In genomic region chr15:65610871-65611718, GRCh38 we compare ENCODE assay signal across 8 cellular contexts. TPM values are rescaled to one million over a fixed set of nuclear protein-coding genes. Genes with fewer than 3 reads are reported as not detected.
DNase-seq lines count a peak whose midpoint lies in the region; ATAC-seq and TF ChIP-seq lines count a peak whose summit lies in the region.

Gene INTS14, minus strand, starts transcription at chr15:65611131. Its CDS starts 3,751 bp downstream, at chr15:65607380.

- H3K4me2 ChIP-seq in SK-N-SH = peak within 1 kb of the TSS; percentile 96

- no peaks in the 10 kb centered on the region for H3K9me3 ChIP-seq in SK-N-SH
- H3K9me3 ChIP-seq in suprapubic skin = no peaks in the 10 kb centered on the region

- H3K27ac ChIP-seq in SK-N-SH (ENCODE audit: low read depth in 2 of 2, low read length in 1 of 2) = peak within 1 kb of the TSS; percentile 83 to 93
- peak within 1 kb of the TSS; percentile 94 for H3K27ac ChIP-seq in suprapubic skin

- peak in 1 of 2 donors; percentile 69 for TF ChIP-seq POLR2A in suprapubic skin (IDR thresholded peaks at IDR 0.05)

- H3K4me3 ChIP-seq in SK-N-SH (ENCODE audit: low read depth in 2 of 2, low read length in 1 of 2) = peak within 1 kb of the TSS; percentile 77 to 99
- H3K4me3 ChIP-seq in suprapubic skin = peak within 1 kb of the TSS; percentile 71

- peak; percentile 63 for TF ChIP-seq RAD21 in SK-N-SH (IDR thresholded peaks at IDR 0.05; ENCODE audit: low read length)

- H3K79me2 ChIP-seq in SK-N-SH (ENCODE audit: insufficient read depth) = peaks cover 54% of the 10 kb centered on the region

- DNase-seq in GM10266 (ENCODE audit: extremely low spot score) = peak; percentile 95
- peak; percentile 92 for DNase-seq in NCI-H1048 (lab: John Stamatoyannopoulos, UW)
- DNase-seq in SK-N-SH = peak; percentile 98
- DNase-seq in activated naive CD4-positive, alpha-beta T cell treated with anti-CD3 and anti-CD28 coated beads, Interleukin-2, amount 50 U/mL, for 16 hours = peak; percentile 95
- DNase-seq in germinal center (ENCODE audit: low spot score) = peak; percentile 93
- peak; percentile 70 to 99 (median 94) for DNase-seq in nucleus accumbens (lab: John Stamatoyannopoulos, UW)
- peak; percentile 98 for DNase-seq in suprapubic skin (ENCODE audit: low spot score in 2 of 2)

- H4K20me1 ChIP-seq in SK-N-SH (ENCODE audit: insufficient read depth) = no peaks in the 10 kb centered on the region

- H3K27me3 ChIP-seq in SK-N-SH (ENCODE audit: insufficient read depth) = no peaks in the 10 kb centered on the region
- no peaks in the 10 kb centered on the region for H3K27me3 ChIP-seq in suprapubic skin

- TF ChIP-seq CTCF in GM10266 (IDR thresholded peaks at IDR 0.05; ENCODE audit: control insufficient read depth, insufficient read depth, low read depth, missing control alignments) = peak; percentile 79
- TF ChIP-seq CTCF in SK-N-SH (IDR thresholded peaks at IDR 0.05) = peak; percentile 54
- TF ChIP-seq CTCF in suprapubic skin (IDR thresholded peaks at IDR 0.05) = peak in 1 of 2 donors; percentile 63

- TF ChIP-seq EP300 in SK-N-SH (IDR thresholded peaks at IDR 0.05; ENCODE audit: borderline replicate concordance in 1 of 2, low read depth in 1 of 2, low read length in 1 of 2) (peak in 1 of 2 experiments; percentile 44; a peak in 1 of 4 replicates), suprapubic skin (IDR thresholded peaks at IDR 0.05) (no peak)

- under 1% methylated on average over 38 of the region's 64 CpGs for WGBS in SK-N-SH (ENCODE audit: low lambda C conversion rate)
- WGBS in suprapubic skin = under 1% methylated on average over 54 of the region's 64 CpGs

- CTCF ChIA-PET in SK-N-SH (lab: Yijun Ruan, JAX) = interaction anchor here (0.6 to 3.2 kb wide), 24 partner anchors 8 to 893 kb away, joined by 3 to 23 read pairs (median 4); partner anchors contain the start of genes RAB11A and SLC24A1

- peaks cover 10% of the 10 kb centered on the region for H3F3A ChIP-seq in SK-N-SH (replicated peaks; ENCODE audit: insufficient read depth)

- POLR2A ChIA-PET in SK-N-SH (lab: Yijun Ruan, JAX) = interaction anchor here (0.7 to 1.7 kb wide), 12 partner anchors 8 to 259 kb away, joined by 3 to 15 read pairs (median 3); partner anchors contain the start of genes HACD3, RAB11A and SLC24A1

- H2AFZ ChIP-seq in SK-N-SH (ENCODE audit: low read depth) = peak within 1 kb of the TSS; percentile 98

- peaks cover 14 to 16% of the 10 kb centered on the region in 2 experiments; a peak in 3 of 4 replicates for H3K4me1 ChIP-seq in SK-N-SH (ENCODE audit: control insufficient read depth in 1 of 2, insufficient read depth in 2 of 2, low read depth in 1 of 2, low read length in 1 of 2)
- H3K4me1 ChIP-seq in suprapubic skin = peaks cover 39% of the 10 kb centered on the region

- H3K36me3 ChIP-seq in SK-N-SH (replicated peaks in 1 of 2; ENCODE audit: control insufficient read depth in 1 of 2, insufficient read depth in 2 of 2, low read length in 1 of 2) = peaks cover 4 to 7% of the 10 kb centered on the region in 2 experiments
- peaks cover 3% of the 10 kb centered on the region for H3K36me3 ChIP-seq in suprapubic skin

- no peaks in the 10 kb centered on the region for H3K9me2 ChIP-seq in SK-N-SH

- peak; percentile 96 for ATAC-seq in HG02588 (IDR thresholded peaks at IDR 0.05; ENCODE audit: unreplicated experiment)

- peak within 1 kb of the TSS; percentile 91 for H3K9ac ChIP-seq in SK-N-SH

TF ChIP-seq in SK-N-SH, 30 proteins besides CTCF, POLR2A, EP300 and RAD21 (continues in another document):
- TF ChIP-seq REST (IDR thresholded peaks at IDR 0.05; ENCODE audit: low read depth, low read length) (peak; percentile 73; the same call in 1 of the 2 replicates), SIN3A (IDR thresholded peaks at IDR 0.05; ENCODE audit: borderline replicate concordance, low read depth, low read length) (peak; percentile 89), TAF1 (IDR thresholded peaks at IDR 0.05; ENCODE audit: borderline replicate concordance, low read depth, low read length) (peak; percentile 89), MXI1 (IDR thresholded peaks at IDR 0.05; ENCODE audit: low read depth, low read length) (peak; percentile 54), SMC3 (IDR thresholded peaks at IDR 0.05; ENCODE audit: low read depth, low read length) (peak; percentile 19), FOXM1 (IDR thresholded peaks at IDR 0.05; ENCODE audit: low read depth) (0 out of 2 replicates have a peak, but pooled peaks have one; percentile 67), JUND (IDR thresholded peaks at IDR 0.05) (no peak; the same call in 1 of the 2 replicates), YY1 (IDR thresholded peaks at IDR 0.05; ENCODE audit: low read depth) (peak; percentile 73; the same call in 1 of the 2 replicates), GABPA (IDR thresholded peaks at IDR 0.05; ENCODE audit: low read depth) (peak; percentile 93), GATA2 (CRISPR knock-in tag; IDR thresholded peaks at IDR 0.05) (no peak), ZBTB33 (IDR thresholded peaks at IDR 0.05; ENCODE audit: borderline replicate concordance, low read depth) (peak; percentile 85; the same call in 1 of the 2 replicates), RCOR1 (IDR thresholded peaks at IDR 0.05; ENCODE audit: low read length) (no peak), MEF2A (IDR thresholded peaks at IDR 0.05; ENCODE audit: borderline replicate concordance, low read depth) (peak; percentile 45; the same call in 1 of the 2 replicates), EZH2phosphoT487 (IDR thresholded peaks at IDR 0.05; ENCODE audit: borderline replicate concordance, low read depth) (no peak), POLR2AphosphoS5 (IDR thresholded peaks at IDR 0.05; ENCODE audit: low read depth, low read length) (peak; percentile 90), ELF1 (IDR thresholded peaks at IDR 0.05) (peak; percentile 79), TCF12 (IDR thresholded peaks at IDR 0.05) (peak; percentile 58; the same call in 1 of the 2 replicates)
- TF ChIP-seq, protein P1, sequence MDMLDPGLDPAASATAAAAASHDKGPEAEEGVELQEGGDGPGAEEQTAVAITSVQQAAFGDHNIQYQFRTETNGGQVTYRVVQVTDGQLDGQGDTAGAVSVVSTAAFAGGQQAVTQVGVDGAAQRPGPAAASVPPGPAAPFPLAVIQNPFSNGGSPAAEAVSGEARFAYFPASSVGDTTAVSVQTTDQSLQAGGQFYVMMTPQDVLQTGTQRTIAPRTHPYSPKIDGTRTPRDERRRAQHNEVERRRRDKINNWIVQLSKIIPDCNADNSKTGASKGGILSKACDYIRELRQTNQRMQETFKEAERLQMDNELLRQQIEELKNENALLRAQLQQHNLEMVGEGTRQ (IDR thresholded peaks at IDR 0.05; ENCODE audit: borderline replicate concordance, low read depth, low read length) = no peak
- TF ChIP-seq, protein P2, sequence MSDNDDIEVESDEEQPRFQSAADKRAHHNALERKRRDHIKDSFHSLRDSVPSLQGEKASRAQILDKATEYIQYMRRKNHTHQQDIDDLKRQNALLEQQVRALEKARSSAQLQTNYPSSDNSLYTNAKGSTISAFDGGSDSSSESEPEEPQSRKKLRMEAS (IDR thresholded peaks at IDR 0.05; ENCODE audit: low read depth) = peak; percentile 89

RNA-seq across cellular contexts. Expression of gene INTS14, which starts in this region (rescaled TPM):
- 44.9 and 55.5 TPM in 2 replicates for polyA plus RNA-seq in SK-N-SH (2012; rRNA removed)
- 56.5 and 57.5 TPM in 2 replicates for polyA plus RNA-seq in SK-N-SH (2012; cell fraction: cytosol; rRNA removed)
- polyA plus RNA-seq in SK-N-SH (2012; cell fraction: nucleus; rRNA removed) = 64.6 and 71.7 TPM in 2 replicates
- total RNA-seq in suprapubic skin = 10 to 100 TPM; 37.1 to 72.5 (median 49.1) TPM

Comparison
In these comparisons a context has a peak if more than half of its experiments do, and no peak if none do; other contexts are left out.
1. Peak in every context shown above with its lines: DNase-seq, ATAC-seq, H3K4me3 ChIP-seq and H3K27ac ChIP-seq.